In genomic region chr1:63322944-63323865, GRCh38 we compare ENCODE assay signal across 8 cellular contexts. TPM values are rescaled to one million over a fixed set of nuclear protein-coding genes. Genes with fewer than 3 reads are reported as not detected.
DNase-seq lines count a peak whose midpoint lies in the region; ATAC-seq and TF ChIP-seq lines count a peak whose summit lies in the region.

No MANE protein-coding gene starts in this region.

- ATAC-seq in psoas muscle: no peak

- peak; percentile 71 for DNase-seq in DMS114 treated with DMSO at 0.1 percent for 48 hours (lab: John Stamatoyannopoulos, UW; ENCODE audit: unreplicated experiment)
- peak; percentile 18 for DNase-seq in Jurkat, Clone E6-1 (ENCODE audit: low read depth, low spot score)
- peak; percentile 69 for DNase-seq in WERI-Rb-1
- peak; percentile 14 for DNase-seq in fibroblast of mammary gland (ENCODE audit: low read depth)
- no peak for DNase-seq in psoas muscle
- no peak for DNase-seq in Ammon's horn (ENCODE audit: low spot score)
- DNase-seq in SIG-M5 (lab: John Stamatoyannopoulos, UW): no peak
- DNase-seq in SKM-1 (lab: John Stamatoyannopoulos, UW; ENCODE audit: unreplicated experiment): no peak

- H3K36me3 ChIP-seq in WERI-Rb-1 (no peaks in the 10 kb centered on the region), psoas muscle (ENCODE audit: insufficient read depth in 1 of 2, low read depth in 1 of 2) (no peaks in the 10 kb centered on the region)

- intact Hi-C loops in psoas muscle (cut with DNase I): loop anchor here in 1 of 2 donors (10.0 kb wide), 1 partner anchor 122 kb away; no protein-coding TSS in a partner anchor

- 1 to 2% (median 1%) methylated on average over 61 to 104 of the region's 104 CpGs for WGBS in psoas muscle, 3 donors

- peak overlapping the region; percentile 50 for H3K4me3 ChIP-seq in Jurkat, Clone E6-1 (ENCODE audit: low read length)
- H3K4me3 ChIP-seq in WERI-Rb-1 (ENCODE audit: low read depth, low read length) (peak overlapping the region; percentile 43), fibroblast of mammary gland (ENCODE audit: control insufficient read depth, low read depth, low read length) (no peak overlapping the region), psoas muscle (peak overlapping the region; percentile 76)

- TF ChIP-seq CTCF in WERI-Rb-1 (IDR thresholded peaks at IDR 0.05; ENCODE audit: low read depth, low read length) (peak; percentile 38; the same call in 1 of the 2 replicates), fibroblast of mammary gland (conservative IDR thresholded peaks at IDR 0.05; ENCODE audit: control insufficient read depth, insufficient read depth, low read depth, low read length) (no peak), psoas muscle (IDR thresholded peaks at IDR 0.05) (no peak)

- H3K27ac ChIP-seq in WERI-Rb-1 (no peak overlapping the region), psoas muscle (no peak overlapping the region)

- H3K9me3 ChIP-seq in WERI-Rb-1 (ENCODE audit: severe bottlenecking) (no peaks in the 10 kb centered on the region), psoas muscle (no peaks in the 10 kb centered on the region)

- H3K4me1 ChIP-seq in psoas muscle: peaks cover 11% of the 10 kb centered on the region

- H3K27me3 ChIP-seq in WERI-Rb-1 (ENCODE audit: insufficient read depth, low read depth, severe bottlenecking) (peaks cover 89% of the 10 kb centered on the region), psoas muscle (ENCODE audit: insufficient read depth in 3 of 3, low read length in 2 of 3) (peaks cover 0 to 100% (median 67%) of the 10 kb centered on the region in 3 donors)

RNA-seq across cellular contexts. Expression of gene FOXD3, which starts 0.8 kb away (rescaled TPM):
- polyA plus RNA-seq in Jurkat, Clone E6-1 (2012; ENCODE audit: insufficient read depth, insufficient read length): 3.7 TPM
- 1 to 10 TPM in 1 of 4 donors, under 1 TPM in 3; 0.56 to 1.2 (median 0.77) TPM for total RNA-seq in psoas muscle
- under 1 TPM; 0.13 to 0.48 (median 0.24) TPM for polyA plus RNA-seq in psoas muscle

RNA-seq across cellular contexts. Expression of gene ALG6, which starts 44.2 kb away (rescaled TPM):
- 32.0 TPM for polyA plus RNA-seq in Jurkat, Clone E6-1 (2012; ENCODE audit: insufficient read depth, insufficient read length)
- total RNA-seq in psoas muscle: 1 to 10 TPM; 3.3 to 4.9 (median 4.2) TPM
- polyA plus RNA-seq in psoas muscle: 1 to 10 TPM; 3.5 to 6.9 (median 6.9) TPM

Comparison
In these comparisons a context has a peak if more than half of its experiments do, and no peak if none do; other contexts are left out.
1. DNase-seq: peak in DMS114 treated with DMSO at 0.1 percent for 48 hours (single experiment), Jurkat, Clone E6-1 (single experiment), WERI-Rb-1 (single experiment) and fibroblast of mammary gland (single experiment); none in psoas muscle (0 of 2), Ammon's horn (single experiment), SIG-M5 (single experiment) and SKM-1 (single experiment).